Comparison of ENCODE assay signal across 7 cellular contexts in genomic region chr1:56578664-56578962, GRCh38. TPM values are rescaled to one million over a fixed set of nuclear protein-coding genes. Genes with fewer than 3 reads are reported as not detected.
A peak's percentile ranks its signal among the peaks of the same experiment; 100 is the strongest.
DNase-seq lines count a peak whose midpoint lies in the region; ATAC-seq, FAIRE-seq and TF ChIP-seq lines count a peak whose summit lies in the region.

No MANE protein-coding gene starts in this region.

- H3K4me3 ChIP-seq in rectal smooth muscle tissue (ENCODE audit: low read length) = peak overlapping the region; percentile 72

- no peaks in the 10 kb centered on the region for H3K27me3 ChIP-seq in rectal smooth muscle tissue (ENCODE audit: control insufficient read depth, insufficient read depth, low read length)

- no peaks in the 10 kb centered on the region for H3K36me3 ChIP-seq in rectal smooth muscle tissue (ENCODE audit: control insufficient read depth, insufficient read depth, low read length)

- H3K4me1 ChIP-seq in rectal smooth muscle tissue (ENCODE audit: control insufficient read depth, insufficient read depth, low read length) = peaks cover 9% of the 10 kb centered on the region

- H3K9me3 Mint-ChIP-seq in glutamatergic neuron (ENCODE audit: unreplicated experiment) = peaks cover 3% of the 10 kb centered on the region

- H3K27ac ChIP-seq in rectal smooth muscle tissue (ENCODE audit: low read depth, low read length) = peak overlapping the region; percentile 78

- H3K27me3 Mint-ChIP-seq in T-helper 17 cell (peaks cover 49% of the 10 kb centered on the region), glutamatergic neuron (ENCODE audit: unreplicated experiment) (peaks cover 3% of the 10 kb centered on the region)

- TF ChIP-seq CTCF in glutamatergic neuron (IDR thresholded peaks at IDR 0.05; ENCODE audit: partially characterized antibody, unreplicated experiment) = no peak

- H3K36me3 Mint-ChIP-seq in T-helper 17 cell (ENCODE audit: low read depth) = no peaks in the 10 kb centered on the region
- peaks cover 2% of the 10 kb centered on the region for H3K36me3 Mint-ChIP-seq in glutamatergic neuron (ENCODE audit: unreplicated experiment)

- H3K4me1 Mint-ChIP-seq in T-helper 17 cell (peaks cover 2% of the 10 kb centered on the region), glutamatergic neuron (ENCODE audit: low read depth, unreplicated experiment) (peaks cover 12% of the 10 kb centered on the region)

- peak; percentile 21 for DNase-seq in H54 (ENCODE audit: insufficient read length, low spot score)
- DNase-seq in T-helper 17 cell = no peak
- no peak for DNase-seq in glutamatergic neuron
- DNase-seq in GM19240 (ENCODE audit: insufficient read length, low spot score) = no peak
- DNase-seq in MV-4-11 (lab: John Stamatoyannopoulos, UW) = no peak

- no peaks in the 10 kb centered on the region for H3K9me3 ChIP-seq in T-helper 17 cell (ENCODE audit: control insufficient read depth, low read length, poor library complexity, severe bottlenecking)

- peak overlapping the region; percentile 74 for H3K9ac ChIP-seq in rectal smooth muscle tissue (ENCODE audit: low read length)

- H3K27ac Mint-ChIP-seq in T-helper 17 cell (no peak overlapping the region), glutamatergic neuron (ENCODE audit: unreplicated experiment) (peak overlapping the region; percentile 76)

- FAIRE-seq in H54 (lab: Jason Lieb, UNC) = no peak

- H3K4me3 Mint-ChIP-seq in T-helper 17 cell (peak overlapping the region; percentile 88), glutamatergic neuron (ENCODE audit: unreplicated experiment) (peak overlapping the region; percentile 99)

- ATAC-seq in T-helper 17 cell (peak; percentile 32), GM21737 (IDR thresholded peaks at IDR 0.05; ENCODE audit: unreplicated experiment) (no peak)

- no peak for TF ChIP-seq POLR2A in H54 (IDR thresholded peaks at IDR 0.05; ENCODE audit: low read depth, low read length)

RNA-seq across cellular contexts. Expression of gene PLPP3, which starts 0.8 kb away (rescaled TPM):
- total RNA-seq in T-helper 17 cell (under 1 TPM in 1 of 2 donors, not detected in 1; 0.52 TPM), glutamatergic neuron (ENCODE audit: unreplicated experiment) (11.7 TPM)
